Comparison of ENCODE assay signal across 1 cellular context in the genomic region with DNA sequence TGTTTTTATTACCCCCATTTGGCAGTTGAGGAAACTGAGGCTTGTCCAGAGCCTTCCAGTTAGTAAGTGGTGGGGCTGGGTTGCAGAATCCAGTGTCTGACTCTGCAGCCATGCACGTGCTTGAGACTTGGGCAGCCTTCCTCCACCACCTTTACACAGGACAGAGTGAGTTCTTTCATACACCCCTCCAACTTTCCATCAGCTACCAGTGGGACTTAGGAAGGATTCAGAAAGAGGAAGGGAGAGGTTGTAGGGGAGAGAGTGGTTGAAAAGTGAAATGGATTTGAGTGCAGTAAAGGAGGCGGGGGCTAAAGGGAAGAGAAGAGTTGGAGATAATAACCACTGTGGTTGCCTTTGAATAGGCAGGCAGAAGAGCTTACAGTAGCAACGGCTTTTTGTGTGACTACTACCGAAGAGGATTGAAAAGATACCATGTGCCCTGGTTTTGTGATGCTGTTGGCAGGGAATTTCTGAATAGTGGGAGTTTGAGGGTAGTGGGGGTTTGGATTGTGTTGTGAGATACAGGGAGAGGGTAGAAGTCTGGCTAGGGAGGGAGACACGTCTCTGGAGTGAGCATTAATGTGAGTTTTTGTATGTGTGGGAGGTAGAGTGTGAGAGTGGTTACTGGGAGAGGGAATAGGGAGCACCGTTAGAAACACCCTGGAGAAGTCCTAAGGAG.
TF ChIP-seq lines count a peak whose summit lies in the region.

No MANE protein-coding gene starts in this region.

TF ChIP-seq in GM23338, 12 proteins besides CTCF, POLR2A, EP300 and RAD21 (continued from another document):
- TF ChIP-seq, protein P1, sequence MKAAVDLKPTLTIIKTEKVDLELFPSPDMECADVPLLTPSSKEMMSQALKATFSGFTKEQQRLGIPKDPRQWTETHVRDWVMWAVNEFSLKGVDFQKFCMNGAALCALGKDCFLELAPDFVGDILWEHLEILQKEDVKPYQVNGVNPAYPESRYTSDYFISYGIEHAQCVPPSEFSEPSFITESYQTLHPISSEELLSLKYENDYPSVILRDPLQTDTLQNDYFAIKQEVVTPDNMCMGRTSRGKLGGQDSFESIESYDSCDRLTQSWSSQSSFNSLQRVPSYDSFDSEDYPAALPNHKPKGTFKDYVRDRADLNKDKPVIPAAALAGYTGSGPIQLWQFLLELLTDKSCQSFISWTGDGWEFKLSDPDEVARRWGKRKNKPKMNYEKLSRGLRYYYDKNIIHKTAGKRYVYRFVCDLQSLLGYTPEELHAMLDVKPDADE (IDR thresholded peaks at IDR 0.05), result no peak
- TF ChIP-seq EZH2 (IDR thresholded peaks at IDR 0.05; ENCODE audit: low read depth, unreplicated experiment) (no peak), ZNF114 (CRISPR knock-in tag; IDR thresholded peaks at IDR 0.05) (no peak), POLR2AphosphoS5 (IDR thresholded peaks at IDR 0.05; ENCODE audit: low read depth) (no peak), NANOG (IDR thresholded peaks at IDR 0.05; ENCODE audit: borderline replicate concordance) (no peak)
TF ChIP-seq in GM23338: peak in this region for 0.
